ENCODE assay signal across 15 cellular contexts in genomic region chr12:132281021-132281420, GRCh38. TPM values are rescaled to one million over a fixed set of nuclear protein-coding genes. Genes with fewer than 3 reads are reported as not detected.
DNase-seq lines count a peak whose midpoint lies in the region; ATAC-seq and TF ChIP-seq lines count a peak whose summit lies in the region.
"Had no signal": no experiment of that assay in that cellular context is flagged by ENCODE, and none has a peak within 500 bp of the region (broad histone marks: within the 10 kb centered on the region; RNA-seq: fewer than 3 reads in every experiment).

No MANE protein-coding gene starts in this region.

- POLR2A ChIA-PET in HEK293 (lab: Yijun Ruan, JAX): no interaction called here

- ATAC-seq in left ventricle myocardium superior: no peak
- no peak for ATAC-seq in HG02840 (IDR thresholded peaks at IDR 0.05; ENCODE audit: low FRiP score, unreplicated experiment)
- ATAC-seq: GM12878, GM23338, HepG2 had no signal

- H3K9ac ChIP-seq in neuronal stem cell (ENCODE audit: low read depth, low read length, poor library complexity): no peak overlapping the region

- H3K36me3 ChIP-seq in HEK293 (ENCODE audit: control insufficient read depth in 2 of 2, insufficient read depth in 1 of 2, low read length in 2 of 2): no peaks in the 10 kb centered on the region
- H3K36me3 ChIP-seq in neuronal stem cell (replicated peaks in 1 of 2; ENCODE audit: control insufficient read depth in 2 of 2, insufficient read depth in 2 of 2, low read length in 2 of 2): no peaks in the 10 kb centered on the region

- peaks cover 0 to 69% (median 13%) of the 10 kb centered on the region in 3 experiments for H3K27me3 ChIP-seq in neuronal stem cell (ENCODE audit: control insufficient read depth in 3 of 3, insufficient read depth in 3 of 3, low read depth in 1 of 3, low read length in 3 of 3)

- no peak overlapping the region for H3K23ac ChIP-seq in neuronal stem cell (ENCODE audit: low read depth, low read length, poor library complexity)

- no peak overlapping the region for H2AFZ ChIP-seq in neuronal stem cell (ENCODE audit: low read length)
- H2AFZ ChIP-seq: GM23338 had no signal

- DNase-seq in left ventricle myocardium superior: peak; percentile 16
- no peak for DNase-seq in cardiac septum (ENCODE audit: low spot score)
- DNase-seq in neuronal stem cell (ENCODE audit: low spot score): no peak
- no peak for DNase-seq in activated CD4-positive, alpha-beta T cell treated with anti-CD3 and anti-CD28 coated beads for 4 hours
- DNase-seq in SK-N-DZ (ENCODE audit: low spot score): no peak
- DNase-seq: 8988T; CD4-positive, alpha-beta memory T cell; DMS79; H7 had no signal

- TF ChIP-seq CTCF in HEK293 (tag by site-specific recombination; IDR thresholded peaks at IDR 0.05): no peak

- CTCF ChIA-PET in HEK293 (lab: Yijun Ruan, JAX): no interaction called here

- H4K8ac ChIP-seq in neuronal stem cell (ENCODE audit: low read depth, low read length): no peak overlapping the region

- no CpG with 5 or more reads among the region's 19 CpGs for WGBS in neuronal stem cell (ENCODE audit: extremely low coverage in 2 of 2, insufficient read length in 2 of 2, insufficient replicate concordance in 1 of 2), 2 donors

- H3K4me1 ChIP-seq in HEK293 (ENCODE audit: control insufficient read depth, insufficient read depth, low read length) (no peaks in the 10 kb centered on the region), neuronal stem cell (ENCODE audit: control insufficient read depth in 2 of 2, insufficient read depth in 1 of 2, low read depth in 1 of 2, low read length in 2 of 2) (peaks cover 2 to 21% of the 10 kb centered on the region in 2 donors)

- intact Hi-C loops in left ventricle myocardium superior (cut with micrococcal nuclease): no loop called here
- intact Hi-C loops in cardiac septum (cut with DNase I): no loop called here

- peaks cover 5% of the 10 kb centered on the region for H3K79me1 ChIP-seq in neuronal stem cell (ENCODE audit: low read depth, low read length)

- no peak overlapping the region for H2BK15ac ChIP-seq in neuronal stem cell (ENCODE audit: low read length)

- H3K14ac ChIP-seq in neuronal stem cell (ENCODE audit: low read length): no peak overlapping the region

- H2AK5ac ChIP-seq in neuronal stem cell (ENCODE audit: low read depth, low read length): peak overlapping the region; percentile 40

- peak overlapping the region; percentile 29 for H2BK5ac ChIP-seq in neuronal stem cell (ENCODE audit: low read length)

- H4K91ac ChIP-seq in neuronal stem cell (ENCODE audit: low read depth, low read length, poor library complexity): no peak overlapping the region

- peak overlapping the region; percentile 73 for H3K18ac ChIP-seq in neuronal stem cell (ENCODE audit: low read length)

- no peak overlapping the region for H2BK120ac ChIP-seq in neuronal stem cell (ENCODE audit: low read depth, low read length)

- no peak overlapping the region for H3K27ac ChIP-seq in HEK293 (ENCODE audit: extremely low read depth, low read depth, low read length)
- H3K27ac ChIP-seq in neuronal stem cell (replicated peaks; ENCODE audit: low read length): no peak overlapping the region
- H3K27ac ChIP-seq: C4-2B had no signal

- no peak overlapping the region for H3K4me2 ChIP-seq in neuronal stem cell (ENCODE audit: insufficient read depth, low read length, poor library complexity, severe bottlenecking)
- H3K4me2 ChIP-seq: GM23338 had no signal

- H3K4me3 ChIP-seq in HEK293 (ENCODE audit: low read depth, low read length) (no peak overlapping the region), neuronal stem cell (ENCODE audit: low read length in 2 of 2) (no peak overlapping the region)
- H3K4me3 ChIP-seq: GM12878, GM23338 had no signal

- H3K9me3 ChIP-seq in HEK293 (ENCODE audit: control insufficient read depth, insufficient read depth, low read depth, low read length) (no peaks in the 10 kb centered on the region), neuronal stem cell (replicated peaks in 1 of 2; ENCODE audit: control insufficient read depth in 2 of 2, insufficient read depth in 1 of 2, low read depth in 1 of 2, low read length in 2 of 2) (no peaks in the 10 kb centered on the region)

- no peak overlapping the region for H2BK12ac ChIP-seq in neuronal stem cell (ENCODE audit: low read length)

- H3K4ac ChIP-seq in neuronal stem cell (ENCODE audit: low read length): no peak overlapping the region

TF ChIP-seq in HEK293, 187 proteins besides CTCF, POLR2A, EP300 and RAD21:
- TF ChIP-seq PATZ1 (tag by site-specific recombination; IDR thresholded peaks at IDR 0.05) (no peak), EGR2 (tag by site-specific recombination; IDR thresholded peaks at IDR 0.05; ENCODE audit: low read depth) (peak; percentile 40; the same call in 1 of the 2 replicates), ZFHX2 (tag by site-specific recombination; conservative IDR thresholded peaks at IDR 0.05) (peak; percentile 31; the same call in 1 of the 2 replicates)

RNA-seq across cellular contexts. Expression of gene GALNT9, which starts 48.4 kb away (rescaled TPM):
- total RNA-seq in left ventricle myocardium superior (1.6 TPM), cardiac septum (not detected)
- polyA plus RNA-seq in neuronal stem cell (2013, experiment 1 of 2): 0.13 TPM
- polyA plus RNA-seq in neuronal stem cell (2013, experiment 2 of 2): 0.14 TPM
- not detected in 2 replicates for polyA plus RNA-seq in SK-N-DZ (2014; cell fraction: cytosol; rRNA removed)
- not detected in 2 replicates for polyA plus RNA-seq in SK-N-DZ (2014; cell fraction: nucleus; rRNA removed)
- total RNA-seq: CD4-positive, alpha-beta memory T cell; GM12878 had no signal
- polyA plus RNA-seq: HepG2 had no signal
